8 cellular contexts compared by ENCODE assay signal in the genomic region with DNA sequence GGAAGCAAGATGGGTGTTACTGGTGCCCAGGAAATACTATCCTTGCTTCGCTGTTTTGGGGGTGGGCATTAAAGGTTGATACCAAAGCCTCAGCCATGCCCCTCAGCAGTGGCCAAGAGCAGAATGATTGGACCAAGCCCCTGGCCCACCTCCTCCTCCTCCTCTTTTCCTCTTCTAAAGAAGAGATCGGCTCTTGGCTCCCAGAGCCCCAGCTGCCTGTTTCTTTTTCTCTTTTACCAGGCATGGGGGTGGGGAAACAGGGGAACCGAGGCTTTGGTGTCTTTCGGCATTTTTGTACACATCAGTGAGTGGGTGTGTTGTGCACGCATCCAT. TPM values are rescaled to one million over a fixed set of nuclear protein-coding genes. Genes with fewer than 3 reads are reported as not detected.
DNase-seq lines count a peak whose midpoint lies in the region; ATAC-seq and TF ChIP-seq lines count a peak whose summit lies in the region.

No MANE protein-coding gene starts in this region.

- H3K9ac ChIP-seq in DND-41 (ENCODE audit: low read depth, low read length) = peak overlapping the region; percentile 55

- H3K4me3 Mint-ChIP-seq in progenitor cell of endocrine pancreas (ENCODE audit: low read depth) = peak overlapping the region; percentile 48

- peaks cover 8% of the 10 kb centered on the region for H4K20me1 ChIP-seq in DND-41 (ENCODE audit: insufficient read depth, low read length)

- TF ChIP-seq CTCF in DND-41 (IDR thresholded peaks at IDR 0.05; ENCODE audit: borderline replicate concordance, extremely low read depth, low read length, poor library complexity, severe bottlenecking) = no peak
- no peak for TF ChIP-seq CTCF in epithelial cell of proximal tubule (conservative IDR thresholded peaks at IDR 0.05; ENCODE audit: low read depth, low read length)
- no peak for TF ChIP-seq CTCF in progenitor cell of endocrine pancreas (IDR thresholded peaks at IDR 0.05; ENCODE audit: unreplicated experiment)

- H3K4me2 ChIP-seq in DND-41 (ENCODE audit: insufficient read depth, low read length) = peak overlapping the region; percentile 80

- no peaks in the 10 kb centered on the region for H3K27me3 Mint-ChIP-seq in progenitor cell of endocrine pancreas

- H3K27ac ChIP-seq in DND-41 (ENCODE audit: low read length) (peak overlapping the region; percentile 81), SJCRH30 (0 out of 2 replicates have a peak overlapping the region, but pooled peaks have one; percentile 5)

- peak overlapping the region; percentile 11 to 58; a peak in 3 of 4 replicates for H3K4me3 ChIP-seq in DND-41 (ENCODE audit: low read depth in 1 of 2, low read length in 2 of 2)
- peak overlapping the region; percentile 48 for H3K4me3 ChIP-seq in SJCRH30
- H3K4me3 ChIP-seq in epithelial cell of proximal tubule (ENCODE audit: low read depth, low read length) = peak overlapping the region; percentile 40

- peaks cover 62% of the 10 kb centered on the region for H3K79me2 ChIP-seq in DND-41 (ENCODE audit: insufficient read depth, low read length)

- H3K9me3 Mint-ChIP-seq in progenitor cell of endocrine pancreas (ENCODE audit: low read depth) = no peaks in the 10 kb centered on the region

- H2AFZ ChIP-seq in DND-41 (ENCODE audit: low read depth, low read length) = peak overlapping the region; percentile 86

- H3K27ac Mint-ChIP-seq in progenitor cell of endocrine pancreas = no peak overlapping the region

- H3K36me3 ChIP-seq in DND-41 (ENCODE audit: insufficient read depth, low read length) = no peaks in the 10 kb centered on the region; the same call in 1 of the 2 replicates
- H3K36me3 ChIP-seq in SJCRH30 = no peaks in the 10 kb centered on the region

- H3K4me1 Mint-ChIP-seq in progenitor cell of endocrine pancreas (ENCODE audit: low read depth) = peaks cover 63% of the 10 kb centered on the region

- peak; percentile 52 for ATAC-seq in DND-41 (ENCODE audit: insufficient read depth, low read depth)
- ATAC-seq in GM21447 (IDR thresholded peaks at IDR 0.05; ENCODE audit: unreplicated experiment) = no peak

- peaks cover 61% of the 10 kb centered on the region for H3K4me1 ChIP-seq in DND-41 (ENCODE audit: insufficient read depth, low read length)
- H3K4me1 ChIP-seq in SJCRH30 = peaks cover 62% of the 10 kb centered on the region

- no peaks in the 10 kb centered on the region for H3K27me3 ChIP-seq in DND-41 (ENCODE audit: insufficient read depth, low read length, poor library complexity)
- no peaks in the 10 kb centered on the region for H3K27me3 ChIP-seq in SJCRH30

- H3K9me3 ChIP-seq in DND-41 (ENCODE audit: insufficient read depth, low read length, severe bottlenecking) (no peaks in the 10 kb centered on the region), SJCRH30 (replicated peaks) (no peaks in the 10 kb centered on the region)

- DNase-seq in DND-41 (no peak), SJCRH30 (no peak), epithelial cell of proximal tubule (ENCODE audit: low read depth) (no peak), progenitor cell of endocrine pancreas (ENCODE audit: low spot score, unreplicated experiment) (no peak), HT-29 (ENCODE audit: low spot score) (no peak), DMS153 treated with DMSO at 0.1 percent for 48 hours (lab: John Stamatoyannopoulos, UW; ENCODE audit: unreplicated experiment) (no peak), pons (ENCODE audit: low spot score) (no peak)

- H3K36me3 Mint-ChIP-seq in progenitor cell of endocrine pancreas (ENCODE audit: insufficient read depth) = no peaks in the 10 kb centered on the region

RNA-seq across cellular contexts. Expression of a gene that starts 5.8 kb away (rescaled TPM):
- total RNA-seq in SJCRH30 (2014; rRNA removed; shearing (Covaris generic)) = 13.3 and 14.4 TPM in 2 replicates
- total RNA-seq in epithelial cell of proximal tubule (3.8 and 5.4 TPM in 2 replicates), progenitor cell of endocrine pancreas (21.3 and 25.0 TPM in 2 replicates)
- total RNA-seq in HT-29 (2014; rRNA removed; shearing (Covaris generic)) = 31.1 and 33.2 TPM in 2 replicates

RNA-seq across cellular contexts. Expression of a gene that starts 14.3 kb away (rescaled TPM):
- 41.8 and 55.0 TPM in 2 replicates for total RNA-seq in SJCRH30 (2014; rRNA removed; shearing (Covaris generic))
- total RNA-seq in epithelial cell of proximal tubule (90.0 and 98.6 TPM in 2 replicates), progenitor cell of endocrine pancreas (143 and 161 TPM in 2 replicates)
- 56.3 and 56.6 TPM in 2 replicates for total RNA-seq in HT-29 (2014; rRNA removed; shearing (Covaris generic))

RNA-seq across cellular contexts. Expression of a gene that starts 31.8 kb away (rescaled TPM):
- 1.0 and 1.4 TPM in 2 replicates for total RNA-seq in SJCRH30 (2014; rRNA removed; shearing (Covaris generic))
- 0.40 and 1.2 TPM in 2 replicates for total RNA-seq in epithelial cell of proximal tubule
- 2.4 and 2.6 TPM in 2 replicates for total RNA-seq in progenitor cell of endocrine pancreas
- 22.6 and 25.7 TPM in 2 replicates for total RNA-seq in HT-29 (2014; rRNA removed; shearing (Covaris generic))

RNA-seq across cellular contexts. Expression of a gene that starts 53.2 kb away (rescaled TPM):
- total RNA-seq in SJCRH30 (2014; rRNA removed; shearing (Covaris generic)) = 72.9 and 76.1 TPM in 2 replicates
- 44.5 and 59.3 TPM in 2 replicates for total RNA-seq in epithelial cell of proximal tubule
- 137 and 143 TPM in 2 replicates for total RNA-seq in progenitor cell of endocrine pancreas
- total RNA-seq in HT-29 (2014; rRNA removed; shearing (Covaris generic)) = 44.1 and 47.1 TPM in 2 replicates

RNA-seq across cellular contexts. Expression of a gene that starts 53.3 kb away (rescaled TPM):
- total RNA-seq in SJCRH30 (2014; rRNA removed; shearing (Covaris generic)) = 0.55 and 1.4 TPM in 2 replicates
- not detected in 2 replicates for total RNA-seq in epithelial cell of proximal tubule
- total RNA-seq in progenitor cell of endocrine pancreas = not detected in 2 replicates
- total RNA-seq in HT-29 (2014; rRNA removed; shearing (Covaris generic)) = not detected in 2 replicates
